19 cellular contexts compared by ENCODE assay signal in the genomic region with DNA sequence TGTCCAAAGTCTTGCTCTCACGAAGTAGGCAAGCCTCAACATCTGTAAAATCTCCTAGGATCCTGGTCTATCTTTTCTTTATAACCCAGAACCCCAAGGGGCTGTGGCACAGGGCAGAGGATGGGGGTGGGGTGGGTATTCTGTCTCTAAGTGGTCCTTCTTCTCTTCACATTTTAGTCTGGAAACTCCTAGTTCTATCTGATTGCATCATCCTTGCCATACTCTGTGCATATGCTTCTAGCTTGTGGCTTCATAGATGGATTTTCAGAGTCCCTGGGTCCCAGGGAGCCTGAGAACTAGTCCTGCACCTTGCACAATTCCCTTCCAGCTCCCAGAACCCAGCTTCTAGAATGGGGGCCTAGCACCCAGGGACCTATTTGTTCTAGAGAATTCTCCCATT. TPM values are rescaled to one million over a fixed set of nuclear protein-coding genes. Genes with fewer than 3 reads are reported as not detected.
A peak's percentile ranks its signal among the peaks of the same experiment; 100 is the strongest.
DNase-seq lines count a peak whose midpoint lies in the region; ATAC-seq, FAIRE-seq and TF ChIP-seq lines count a peak whose summit lies in the region.
"Had no signal": no experiment of that assay in that cellular context is flagged by ENCODE, and none has a peak within 500 bp of the region (broad histone marks: within the 10 kb centered on the region; RNA-seq: fewer than 3 reads in every experiment).

No MANE protein-coding gene starts in this region.

- H3K27me3 Mint-ChIP-seq in Calu3 (ENCODE audit: unreplicated experiment) = peaks cover 11% of the 10 kb centered on the region

- no peak overlapping the region for H3K9ac ChIP-seq in BLaER1 treated with 17β-estradiol and CSF1 and Interleukin-3, amounts not matched to agents 10 nM and 100 nM
- no peak overlapping the region for H3K9ac ChIP-seq in K562 (ENCODE audit: insufficient read depth in 1 of 2, low read depth in 2 of 2, low read length in 2 of 2)

- intact Hi-C loops in K562 (cut with micrococcal nuclease) (no loop called here), Calu3 (cut with micrococcal nuclease; ENCODE audit: unreplicated experiment) (no loop called here), sciatic nerve (cut with DNase I) (no loop called here)

- H3K4me3 ChIP-seq in BLaER1 treated with 17β-estradiol and CSF1 and Interleukin-3, amounts not matched to agents 10 nM and 100 nM = peak overlapping the region in 1 of 10 experiments; percentile 17; a peak in 1 of 20 replicates
- H3K4me3 ChIP-seq in K562 = no peak overlapping the region
- H3K4me3 ChIP-seq: HAP-1 had no signal

- H3K9me1 ChIP-seq in K562 (ENCODE audit: control insufficient read depth, insufficient read depth, low read length) = no peaks in the 10 kb centered on the region

- H3K79me2 ChIP-seq in K562 (ENCODE audit: control insufficient read depth, insufficient read depth, low read length) = no peaks in the 10 kb centered on the region

- H3K27me3 ChIP-seq in BLaER1 treated with 17β-estradiol and CSF1 and Interleukin-3, amounts not matched to agents 10 nM and 100 nM = peaks cover 12 to 96% (median 35%) of the 10 kb centered on the region in 11 experiments; a peak in 18 of 22 replicates
- H3K27me3 ChIP-seq in K562 (ENCODE audit: control insufficient read depth in 2 of 2, insufficient read depth in 2 of 2, low read length in 2 of 2) = no peaks in the 10 kb centered on the region

- peak overlapping the region in 1 of 11 experiments; percentile 46; a peak in 1 of 22 replicates for H3K27ac ChIP-seq in BLaER1 treated with 17β-estradiol and CSF1 and Interleukin-3, amounts not matched to agents 10 nM and 100 nM
- no peak overlapping the region for H3K27ac ChIP-seq in K562 (ENCODE audit: extremely low read depth, low read depth, low read length)
- H3K27ac ChIP-seq: HL-60 had no signal

- POLR2A ChIA-PET in K562 (lab: Yijun Ruan, JAX) = interaction anchor here (0.7 kb wide), 1 partner anchor 44 kb away, joined by 4 read pairs; no protein-coding TSS in a partner anchor

- BruUV-seq in K562 (replicated peaks; lab: Mats Ljungman, UMichigan) (no TSS peak), Calu3 (replicated peaks; lab: Mats Ljungman, UMichigan) (no TSS peak)

- no peaks in the 10 kb centered on the region for H3K4me1 Mint-ChIP-seq in Calu3 (ENCODE audit: low read depth, unreplicated experiment)
- H3K4me1 Mint-ChIP-seq: CD4-positive, CD25-positive, alpha-beta regulatory T cell; CD8-positive, alpha-beta memory T cell; IgD-negative memory B cell had no signal

- no peak for FAIRE-seq in K562 (lab: Jason Lieb, UNC)

- CTCF ChIA-PET in K562 (lab: Yijun Ruan, JAX; ENCODE audit: low intra/inter-chr PET ratio) = no interaction called here
- CTCF ChIA-PET in Calu3 (lab: Charles Lee) = no interaction called here

- TF ChIP-seq RAD21 in K562 (CRISPR knock-in tag; conservative IDR thresholded peaks at IDR 0.05 in 1 of 2, IDR thresholded peaks at IDR 0.05 in 1 of 2) = no peak

- TF ChIP-seq CTCF in K562 (IDR thresholded peaks at IDR 0.05 in 2 of 3, conservative IDR thresholded peaks at IDR 0.05 in 1 of 3; ENCODE audit: insufficient read depth in 2 of 3, low read depth in 1 of 3, low read length in 3 of 3) = no peak
- no peak for TF ChIP-seq CTCF in Calu3 (IDR thresholded peaks at IDR 0.05; ENCODE audit: unreplicated experiment)

- WGBS in K562 (ENCODE audit: insufficient coverage, low coverage, missing lambda C conversion rate) = 0% methylated on average over 1 of the region's 1 CpG

- peak overlapping the region in 9 of 11 experiments; percentile 9 to 80 (median 53); a peak in 17 of 22 replicates for H3K4me2 ChIP-seq in BLaER1 treated with 17β-estradiol and CSF1 and Interleukin-3, amounts not matched to agents 10 nM and 100 nM
- no peak overlapping the region for H3K4me2 ChIP-seq in K562 (ENCODE audit: insufficient read depth, low read length)

- H3K36me3 Mint-ChIP-seq in Calu3 (ENCODE audit: insufficient read depth, unreplicated experiment) = no peaks in the 10 kb centered on the region
- H3K36me3 Mint-ChIP-seq: CD4-positive, CD25-positive, alpha-beta regulatory T cell had no signal

- TF ChIP-seq POLR2A in K562 (conservative IDR thresholded peaks at IDR 0.05) = no peak

- in situ Hi-C loops in K562 (cut with MboI) = no loop called here

- H4K20me1 ChIP-seq in BLaER1 treated with 17β-estradiol and CSF1 and Interleukin-3, amounts not matched to agents 10 nM and 100 nM = peaks cover 0 to 8% (median 0%) of the 10 kb centered on the region in 11 experiments; a peak in 2 of 22 replicates
- no peaks in the 10 kb centered on the region for H4K20me1 ChIP-seq in K562 (replicated peaks; ENCODE audit: control insufficient read depth, insufficient read depth, low read length)

- peaks cover 0 to 59% (median 42%) of the 10 kb centered on the region in 10 experiments; a peak in 15 of 20 replicates for H3K4me1 ChIP-seq in BLaER1 treated with 17β-estradiol and CSF1 and Interleukin-3, amounts not matched to agents 10 nM and 100 nM
- no peaks in the 10 kb centered on the region for H3K4me1 ChIP-seq in K562 (replicated peaks in 1 of 2; ENCODE audit: control insufficient read depth in 2 of 2, insufficient read depth in 2 of 2, low read length in 2 of 2)

- TF ChIP-seq EP300 in K562 (IDR thresholded peaks at IDR 0.05; ENCODE audit: low read length) = no peak

- DNase-seq in MV-4-11 (lab: John Stamatoyannopoulos, UW) = peak; percentile 14
- DNase-seq in K562 (ENCODE audit: extremely low read depth in 1 of 4, low spot score in 3 of 4) = no peak
- no peak for DNase-seq in left lobe of liver (ENCODE audit: low spot score)
- no peak for DNase-seq in NCI-H69 (lab: John Stamatoyannopoulos, UW)
- no peak for DNase-seq in NCI-H2081 treated with DMSO at 0.1 percent for 48 hours (lab: John Stamatoyannopoulos, UW)
- DNase-seq in Calu3 = no peak
- no peak for DNase-seq in sciatic nerve (ENCODE audit: low spot score)
- DNase-seq: 8988T; C1 segment of cervical spinal cord; CD4-positive, CD25-positive, alpha-beta regulatory T cell; CD8-positive, alpha-beta memory T cell; COR-L47; DMS79; GF-D8; KG1 had no signal

- H3K27ac Mint-ChIP-seq in Calu3 (ENCODE audit: unreplicated experiment) = no peak overlapping the region
- H3K27ac Mint-ChIP-seq: CD4-positive, CD25-positive, alpha-beta regulatory T cell; CD8-positive, alpha-beta memory T cell; IgD-negative memory B cell had no signal

- H2AFZ ChIP-seq in K562 (ENCODE audit: low read depth, low read length) = no peak overlapping the region

- peaks cover 0 to 21% (median 0%) of the 10 kb centered on the region in 11 experiments; a peak in 4 of 22 replicates for H3K36me3 ChIP-seq in BLaER1 treated with 17β-estradiol and CSF1 and Interleukin-3, amounts not matched to agents 10 nM and 100 nM
- no peaks in the 10 kb centered on the region for H3K36me3 ChIP-seq in K562 (ENCODE audit: control insufficient read depth, insufficient read depth, low read length)
- H3K36me3 ChIP-seq: HAP-1 had no signal

- no peak for ATAC-seq in K562
- ATAC-seq in left lobe of liver = peak; percentile 5
- ATAC-seq in sciatic nerve = no peak

- no peak overlapping the region for H3K4me3 Mint-ChIP-seq in Calu3 (ENCODE audit: low read depth, unreplicated experiment)
- H3K4me3 Mint-ChIP-seq: CD4-positive, CD25-positive, alpha-beta regulatory T cell; CD8-positive, alpha-beta memory T cell; IgD-negative memory B cell had no signal

- H3K9me3 Mint-ChIP-seq in Calu3 (ENCODE audit: low read depth, unreplicated experiment) = no peaks in the 10 kb centered on the region
- H3K9me3 Mint-ChIP-seq: CD8-positive, alpha-beta memory T cell had no signal

- H3K9me3 ChIP-seq in BLaER1 treated with 17β-estradiol and CSF1 and Interleukin-3, amounts not matched to agents 10 nM and 100 nM (replicated peaks in 1 of 11) = peaks cover 38 to 58% (median 47%) of the 10 kb centered on the region in 11 experiments
- no peaks in the 10 kb centered on the region for H3K9me3 ChIP-seq in K562 (replicated peaks; ENCODE audit: control insufficient read depth, insufficient read depth, low read depth, low read length)
- H3K9me3 ChIP-seq: HAP-1 had no signal

TF ChIP-seq in K562, 482 proteins besides CTCF, POLR2A, EP300 and RAD21 (continues in another document):
- TF ChIP-seq ATF4 (CRISPR knock-in tag; IDR thresholded peaks at IDR 0.05) (no peak), ZBTB1 (CRISPR knock-in tag; IDR thresholded peaks at IDR 0.05; ENCODE audit: borderline replicate concordance, low read depth) (no peak)

RNA-seq across cellular contexts. Expression of gene RNF152, which starts 52.5 kb away (rescaled TPM):
- total RNA-seq in K562 (2011; cell fraction: chromatin; rRNA removed; ENCODE audit: low replicate concordance) = 0.83 TPM in 1 of 2 replicates, not detected in the other
- total RNA-seq in K562 (2011; cell fraction: nucleolus; rRNA removed) = under 0.01 TPM in 1 of 2 replicates, not detected in the other
- total RNA-seq in K562 (2011; cell fraction: nucleoplasm; rRNA removed) = 0.08 TPM in 1 of 2 replicates, not detected in the other
- total RNA-seq in K562 (2014; rRNA removed) = not detected in 2 replicates
- total RNA-seq in K562 (2014; rRNA removed; fragmentation: Illumina TruSeq; extraction: Trizol) = not detected in 2 replicates
- total RNA-seq in K562 (2015; rRNA removed; fragmentation: Illumina TruSeq; extraction: Trizol) = not detected in 2 replicates
- total RNA-seq in K562 (2021) = 0.02 and 0.04 TPM in 2 replicates
- polyA plus RNA-seq in K562 (2011; rRNA removed) = not detected in 2 replicates
- polyA plus RNA-seq in K562 (2011; cell fraction: cytosol; rRNA removed) = 0.21 TPM in 1 of 2 replicates, not detected in the other
- polyA plus RNA-seq in K562 (2011; cell fraction: nucleus; rRNA removed) = 0.01 TPM in 1 of 2 replicates, not detected in the other
- not detected in 2 replicates for polyA plus RNA-seq in K562 (2012)
- not detected in 2 replicates for polyA plus RNA-seq in K562 (2014; fragmentation: Illumina TruSeq; extraction: Trizol)
- polyA plus RNA-seq in K562 (2014; fragmentation: Nextera tagmentation; extraction: Ambion mirVana) = not detected
- 0.05 TPM in 1 of 2 replicates, not detected in the other for polyA plus RNA-seq in K562 (2014; rRNA removed)
- polyA minus RNA-seq in K562 (2011; rRNA and poly(A)+ RNA removed) = not detected in 2 replicates
- polyA minus RNA-seq in K562 (2011; cell fraction: cytosol; rRNA and poly(A)+ RNA removed) = not detected in 2 replicates
- not detected in 2 replicates for polyA minus RNA-seq in K562 (2011; cell fraction: nucleus; rRNA and poly(A)+ RNA removed)
- total RNA-seq in left lobe of liver = 102 TPM
- total RNA-seq in Calu3 (2022) = 1.0 TPM in 2 replicates
- 13.3 TPM for total RNA-seq in sciatic nerve
- polyA plus RNA-seq: CD4-positive, CD25-positive, alpha-beta regulatory T cell; CD8-positive, alpha-beta memory T cell; IgD-negative memory B cell had no signal
